23 cellular contexts compared by ENCODE assay signal in the genomic region with DNA sequence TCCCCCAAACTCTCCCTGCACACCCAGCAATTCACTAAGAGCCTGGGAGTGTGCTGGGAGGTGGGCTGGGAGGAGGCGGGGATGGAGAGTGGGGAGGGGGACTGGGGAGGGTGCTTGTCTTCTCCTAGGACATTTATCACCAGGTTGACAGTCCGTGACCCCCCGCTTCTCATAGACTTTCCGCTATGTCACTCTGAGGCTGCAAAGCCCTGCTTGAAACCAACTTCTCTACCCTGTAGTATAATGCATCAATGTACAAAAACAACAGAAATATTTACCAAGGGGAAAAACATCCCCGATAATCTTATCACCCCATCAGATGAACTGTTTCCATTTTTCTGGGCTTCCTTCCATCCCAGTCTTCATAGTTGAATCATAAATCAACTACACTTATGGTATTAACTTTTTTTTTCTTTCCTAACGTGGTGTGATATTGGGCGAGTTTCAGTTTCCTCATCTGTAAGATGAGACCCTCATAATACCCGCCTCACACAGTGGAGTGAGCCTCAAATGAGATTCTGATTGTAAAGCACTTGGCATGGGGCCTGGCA. TPM values are rescaled to one million over a fixed set of nuclear protein-coding genes. Genes with fewer than 3 reads are reported as not detected.
A peak's percentile ranks its signal among the peaks of the same experiment; 100 is the strongest.
DNase-seq lines count a peak whose midpoint lies in the region; ATAC-seq, FAIRE-seq and TF ChIP-seq lines count a peak whose summit lies in the region.
"Had no signal": no experiment of that assay in that cellular context is flagged by ENCODE, and none has a peak within 500 bp of the region (broad histone marks: within the 10 kb centered on the region; RNA-seq: fewer than 3 reads in every experiment).

No MANE protein-coding gene starts in this region.

- peaks cover 12% of the 10 kb centered on the region for H3K36me3 Mint-ChIP-seq in activated CD8-positive, alpha-beta memory T cell treated with anti-CD3 and anti-CD28 coated beads, Interleukin-2, amount 10 ng/mL, durations not matched to agents 7 days and 5 days
- H3K36me3 Mint-ChIP-seq in T-helper 2 cell treated with Interferon-gamma antibody and Interleukin-4, amounts not matched to agents 5 μg/mL and 100 μg/mL, for 36 hours (ENCODE audit: low read depth), result no peaks in the 10 kb centered on the region
- no peaks in the 10 kb centered on the region for H3K36me3 Mint-ChIP-seq in nephron progenitor cell (ENCODE audit: low read depth)

- ATAC-seq in activated CD8-positive, alpha-beta memory T cell treated with anti-CD3 and anti-CD28 coated beads, Interleukin-2, amount 10 ng/mL, durations not matched to agents 7 days and 5 days, result no peak
- no peak for ATAC-seq in GM18873 (IDR thresholded peaks at IDR 0.05; ENCODE audit: low FRiP score, unreplicated experiment)
- ATAC-seq: esophagus mucosa, gastroesophageal sphincter had no signal

- TF ChIP-seq CTCF in nephron progenitor cell (IDR thresholded peaks at IDR 0.05), result no peak

- peak; percentile 40 for DNase-seq in activated CD8-positive, alpha-beta memory T cell treated with anti-CD3 and anti-CD28 coated beads, Interleukin-2, amount 10 ng/mL, durations not matched to agents 7 days and 5 days
- DNase-seq in activated CD8-positive, alpha-beta memory T cell treated with anti-CD3 and anti-CD28 coated beads, Interleukin-2, amount 50 U/mL, for 4 hours, result no peak
- DNase-seq in GM12892 (ENCODE audit: insufficient read length) (no peak), nephron progenitor cell (peak; percentile 41), cortex of kidney (lab: John Stamatoyannopoulos, UW) (no peak)
- DNase-seq in T-helper 2 cell treated with Interferon-gamma antibody and Interleukin-4, amounts not matched to agents 5 μg/mL and 100 μg/mL, for 36 hours (ENCODE audit: low spot score), result peak; percentile 32
- no peak for DNase-seq in central memory CD4-positive, alpha-beta T cell
- DNase-seq: C1 segment of cervical spinal cord; effector memory CD4-positive, alpha-beta T cell; MM.1S; NCI-H748 treated with DMSO at 0.1 percent for 48 hours; occipital lobe; OCI-M1; SHP77 treated with DMSO at 0.1 percent for 48 hours; testis; WERI-Rb-1 had no signal

- H3K9me3 Mint-ChIP-seq in activated CD8-positive, alpha-beta memory T cell treated with anti-CD3 and anti-CD28 coated beads, Interleukin-2, amount 10 ng/mL, durations not matched to agents 7 days and 5 days (ENCODE audit: low read depth), result peaks cover 3% of the 10 kb centered on the region
- no peaks in the 10 kb centered on the region for H3K9me3 Mint-ChIP-seq in T-helper 2 cell treated with Interferon-gamma antibody and Interleukin-4, amounts not matched to agents 5 μg/mL and 100 μg/mL, for 36 hours
- peaks cover 2% of the 10 kb centered on the region for H3K9me3 Mint-ChIP-seq in nephron progenitor cell

- CTCF ChIA-PET in activated CD8-positive, alpha-beta memory T cell treated with anti-CD3 and anti-CD28 coated beads, Interleukin-2, amount 10 ng/mL, durations not matched to agents 7 days and 5 days (lab: Charles Lee), result interaction anchor here (1.1 to 9.1 kb wide), 5 partner anchors 22 to 188 kb away, joined by 3 to 157 read pairs (median 51); no protein-coding TSS in a partner anchor

- FAIRE-seq in GM12892 (lab: Jason Lieb, UNC), result peak; percentile 82
- FAIRE-seq: D721Med, H1 had no signal

- peaks cover 73% of the 10 kb centered on the region for H3K4me1 Mint-ChIP-seq in activated CD8-positive, alpha-beta memory T cell treated with anti-CD3 and anti-CD28 coated beads, Interleukin-2, amount 10 ng/mL, durations not matched to agents 7 days and 5 days
- H3K4me1 Mint-ChIP-seq in T-helper 2 cell treated with Interferon-gamma antibody and Interleukin-4, amounts not matched to agents 5 μg/mL and 100 μg/mL, for 36 hours (ENCODE audit: low read depth), result peaks cover 60% of the 10 kb centered on the region
- H3K4me1 Mint-ChIP-seq in nephron progenitor cell, result peaks cover 39% of the 10 kb centered on the region

- TF ChIP-seq POLR2A in GM12892 (IDR thresholded peaks at IDR 0.05; ENCODE audit: low read depth, low read length), result no peak

- no peak overlapping the region for H3K4me3 Mint-ChIP-seq in activated CD8-positive, alpha-beta memory T cell treated with anti-CD3 and anti-CD28 coated beads, Interleukin-2, amount 10 ng/mL, durations not matched to agents 7 days and 5 days
- no peak overlapping the region for H3K4me3 Mint-ChIP-seq in T-helper 2 cell treated with Interferon-gamma antibody and Interleukin-4, amounts not matched to agents 5 μg/mL and 100 μg/mL, for 36 hours
- no peak overlapping the region for H3K4me3 Mint-ChIP-seq in nephron progenitor cell

- no peak overlapping the region for H3K27ac Mint-ChIP-seq in activated CD8-positive, alpha-beta memory T cell treated with anti-CD3 and anti-CD28 coated beads, Interleukin-2, amount 10 ng/mL, durations not matched to agents 7 days and 5 days
- peak overlapping the region; percentile 2 for H3K27ac Mint-ChIP-seq in T-helper 2 cell treated with Interferon-gamma antibody and Interleukin-4, amounts not matched to agents 5 μg/mL and 100 μg/mL, for 36 hours
- peak overlapping the region; percentile 81 for H3K27ac Mint-ChIP-seq in nephron progenitor cell

- H3K27me3 Mint-ChIP-seq in activated CD8-positive, alpha-beta memory T cell treated with anti-CD3 and anti-CD28 coated beads, Interleukin-2, amount 10 ng/mL, durations not matched to agents 7 days and 5 days, result no peaks in the 10 kb centered on the region
- no peaks in the 10 kb centered on the region for H3K27me3 Mint-ChIP-seq in T-helper 2 cell treated with Interferon-gamma antibody and Interleukin-4, amounts not matched to agents 5 μg/mL and 100 μg/mL, for 36 hours (ENCODE audit: low read depth)
- H3K27me3 Mint-ChIP-seq in nephron progenitor cell (ENCODE audit: low read depth, poor library complexity), result peaks cover 6% of the 10 kb centered on the region

RNA-seq across cellular contexts. Expression of a gene that starts 28.6 kb away (rescaled TPM):
- total RNA-seq in activated CD8-positive, alpha-beta memory T cell treated with anti-CD3 and anti-CD28 coated beads, Interleukin-2, amount 10 ng/mL, durations not matched to agents 7 days and 5 days, result 10 to 100 TPM; 74.6 to 81.3 TPM
- 72.4 TPM for polyA plus RNA-seq in GM12892 (2012; ENCODE audit: missing spikeins)
- total RNA-seq: chondrocyte, H1, kidney epithelial cell had no signal
- polyA plus RNA-seq: H1 had no signal

Comparison
In these comparisons a context has a peak if more than half of its experiments do, and no peak if none do; other contexts are left out.
1. DNase-seq: peak in activated CD8-positive, alpha-beta memory T cell treated with anti-CD3 and anti-CD28 coated beads, Interleukin-2, amount 10 ng/mL, durations not matched to agents 7 days and 5 days (single experiment), T-helper 2 cell treated with Interferon-gamma antibody and Interleukin-4, amounts not matched to agents 5 μg/mL and 100 μg/mL, for 36 hours (single experiment) and nephron progenitor cell (single experiment); none in activated CD8-positive, alpha-beta memory T cell treated with anti-CD3 and anti-CD28 coated beads, Interleukin-2, amount 50 U/mL, for 4 hours (single experiment), GM12892 (single experiment), cortex of kidney (single experiment) and central memory CD4-positive, alpha-beta T cell (single experiment).